In genomic region chr11:103108933-103109817, GRCh38 we compare ENCODE assay signal across 8 cellular contexts. TPM values are rescaled to one million over a fixed set of nuclear protein-coding genes. Genes with fewer than 3 reads are reported as not detected.
DNase-seq lines count a peak whose midpoint lies in the region; ATAC-seq, FAIRE-seq and TF ChIP-seq lines count a peak whose summit lies in the region.

DYNC2H1 (plus strand) TSS chr11:103109426; CDS start chr11:103109575, 149 bp downstream.

- peak; percentile 66 for TF ChIP-seq CTCF in WERI-Rb-1 (IDR thresholded peaks at IDR 0.05; ENCODE audit: low read depth, low read length)
- TF ChIP-seq CTCF in bronchial epithelial cell (IDR thresholded peaks at IDR 0.05; ENCODE audit: insufficient read depth, low read length, severe bottlenecking) = peak; percentile 78

- H3K4me3 ChIP-seq in ACC112 (ENCODE audit: low read depth, low read length) (peak within 1 kb of the TSS; percentile 100), WERI-Rb-1 (ENCODE audit: low read depth, low read length) (peak within 1 kb of the TSS; percentile 76), bronchial epithelial cell (ENCODE audit: low read depth, low read length) (peak within 1 kb of the TSS; percentile 66)

- no peaks in the 10 kb centered on the region for H3K9me3 ChIP-seq in WERI-Rb-1 (ENCODE audit: severe bottlenecking)

- H3K36me3 ChIP-seq in ACC112 (ENCODE audit: insufficient read depth, low read length) = peaks cover 5% of the 10 kb centered on the region
- no peaks in the 10 kb centered on the region for H3K36me3 ChIP-seq in WERI-Rb-1
- no peaks in the 10 kb centered on the region for H3K36me3 ChIP-seq in bronchial epithelial cell (ENCODE audit: control insufficient read depth, insufficient read depth, low read length)

- FAIRE-seq in bronchial epithelial cell (lab: Jason Lieb, UNC) = no peak

- DNase-seq in NCI-H2196 (lab: John Stamatoyannopoulos, UW; ENCODE audit: unreplicated experiment) (peak; percentile 93), WERI-Rb-1 (peak; percentile 92), bronchial epithelial cell (ENCODE audit: low read depth) (peak; percentile 87), iris pigment epithelial cell (ENCODE audit: low read depth) (peak; percentile 96)
- DNase-seq in stimulated activated CD4-positive, alpha-beta T cell treated with anti-CD3 and anti-CD28 coated beads, Interleukin-12 subunit alpha, Interleukin-12 subunit beta, amount 100 ng/mL, for 24 hours (ENCODE audit: low read depth in 2 of 2) = peak; percentile 77 to 83

- H3K27me3 ChIP-seq in ACC112 (ENCODE audit: insufficient read depth, low read length) (no peaks in the 10 kb centered on the region), WERI-Rb-1 (ENCODE audit: insufficient read depth, low read depth, severe bottlenecking) (no peaks in the 10 kb centered on the region), bronchial epithelial cell (ENCODE audit: control insufficient read depth, insufficient read depth, low read length) (no peaks in the 10 kb centered on the region)

- H3K4me1 ChIP-seq in ACC112 (ENCODE audit: control insufficient read depth, insufficient read depth, low read length, unreplicated experiment) = peaks cover 26% of the 10 kb centered on the region

- H3K27ac ChIP-seq in ACC112 (ENCODE audit: low read depth, low read length) (peak within 1 kb of the TSS; percentile 87), WERI-Rb-1 (peak within 1 kb of the TSS; percentile 58)

- ATAC-seq in GM18858 (IDR thresholded peaks at IDR 0.05; ENCODE audit: unreplicated experiment) = peak; percentile 99
- peak; percentile 100 for ATAC-seq in HG03097 (IDR thresholded peaks at IDR 0.05; ENCODE audit: low FRiP score, unreplicated experiment)

- H3K79me2 ChIP-seq in ACC112 (ENCODE audit: control insufficient read depth, insufficient read depth, low read length, unreplicated experiment) = peaks cover 37% of the 10 kb centered on the region

- H2AFZ ChIP-seq in ACC112 (ENCODE audit: low read length, unreplicated experiment) = peak within 1 kb of the TSS; percentile 99

RNA-seq across cellular contexts. Expression of gene DYNC2H1, which starts in this region (rescaled TPM):
- 11.6 and 19.3 TPM in 2 replicates for total RNA-seq in bronchial epithelial cell

Comparison
In these comparisons a context has a peak if more than half of its experiments do, and no peak if none do; other contexts are left out.
1. Peak in every context shown above with its lines: DNase-seq, ATAC-seq, H3K4me3 ChIP-seq and H3K27ac ChIP-seq.